31 cellular contexts compared by ENCODE assay signal in the genomic region with DNA sequence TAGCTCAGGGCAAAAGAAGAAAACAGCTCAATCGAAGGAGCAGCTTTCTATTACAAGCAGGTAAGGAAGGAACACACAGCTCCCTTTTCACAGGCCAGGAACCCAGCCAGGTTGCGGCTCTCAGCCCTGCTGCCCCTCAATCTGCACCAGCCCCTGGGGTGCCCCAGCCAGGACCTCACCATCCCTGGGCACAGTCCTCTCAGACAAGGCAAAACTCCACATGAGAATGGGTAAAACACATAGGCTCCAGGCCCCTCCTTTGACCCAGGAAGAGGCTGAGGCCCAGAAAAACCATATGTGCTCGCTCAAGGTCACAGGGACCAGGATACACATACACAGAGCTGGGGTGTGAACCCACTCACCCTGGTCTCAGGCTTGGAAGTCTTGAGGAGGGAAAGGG.
"Had no signal": no experiment of that assay in that cellular context is flagged by ENCODE, and none has a peak within 500 bp of the region (broad histone marks: within the 10 kb centered on the region; RNA-seq: fewer than 3 reads in every experiment).

No MANE protein-coding gene starts in this region.

- H3K27ac ChIP-seq: ascending aorta, body of pancreas, Peyer's patch, RWPE1, SJSA1 had no signal

- H3K36me3 Mint-ChIP-seq: activated CD8-positive, alpha-beta memory T cell treated with anti-CD3 and anti-CD28 coated beads, Interleukin-2, amount 10 ng/mL, durations not matched to agents 7 days and 5 days; activated naive CD8-positive, alpha-beta T cell; WTC11 had no signal

- DNase-seq: activated CD4-positive, alpha-beta T cell treated with anti-CD3 and anti-CD28 coated beads for 1 hour; activated CD4-positive, alpha-beta T cell treated with anti-CD3 and anti-CD28 coated beads, Interleukin-2, amount 10 ng/mL, durations not matched to agents 24 days and 14 days; activated CD4-positive, alpha-beta T cell treated with anti-CD3 and anti-CD28 coated beads, Interleukin-2, amount 50 U/mL, for 48 hours; activated CD8-positive, alpha-beta memory T cell treated with anti-CD3 and anti-CD28 coated beads, Interleukin-2, amount 10 ng/mL, durations not matched to agents 7 days and 5 days; activated gamma-delta T cell; activated naive CD4-positive, alpha-beta T cell treated with anti-CD3 and anti-CD28 coated beads for 36 hours; body of pancreas; IMR-90; Kasumi-1; KBM-7; NCI-H1092; NCI-H1417; NCI-H1694; NCI-H2029; NCI-H2107; NCI-H2171 treated with DMSO at 0.1 percent for 48 hours; NCI-H226; NCI-H526 treated with DMSO at 0.1 percent for 48 hours; NCI-H82; NK-92 treated with Interleukin-12 subunit alpha and Interleukin-12 subunit beta, amount 100 ng/mL, for 24 hours; SHP77; T-helper 9 cell had no signal

- H3K9me3 ChIP-seq: ascending aorta, body of pancreas, Peyer's patch, SJSA1 had no signal

- H3K4me3 Mint-ChIP-seq: activated CD4-positive, alpha-beta T cell treated with anti-CD3 and anti-CD28 coated beads, Interleukin-2, amount 10 ng/mL, durations not matched to agents 24 days and 14 days; activated CD8-positive, alpha-beta memory T cell treated with anti-CD3 and anti-CD28 coated beads, Interleukin-2, amount 10 ng/mL, durations not matched to agents 7 days and 5 days; activated naive CD4-positive, alpha-beta T cell treated with anti-CD3 and anti-CD28 coated beads for 36 hours; activated naive CD8-positive, alpha-beta T cell; activated T-helper 17 cell treated with anti-CD3 and anti-CD28 coated beads, Interleukin-2, amount 50 U/mL, for 72 hours; central memory CD8-positive, alpha-beta T cell; T-helper 1 cell treated with Interleukin-12 subunit alpha and Interleukin-12 subunit beta and Interleukin-4 antibody, amounts not matched to agents 30 μg/mL and 1 μg/mL, for 36 hours; WTC11 had no signal

- H3K36me3 ChIP-seq: ascending aorta, Peyer's patch, SJSA1 had no signal

- H3K27me3 Mint-ChIP-seq: activated naive CD8-positive, alpha-beta T cell; activated T-helper 17 cell treated with anti-CD3 and anti-CD28 coated beads, Interleukin-2, amount 50 U/mL, for 72 hours; central memory CD8-positive, alpha-beta T cell had no signal

- H3K4me1 ChIP-seq: body of pancreas had no signal

- H3K4me3 ChIP-seq: ascending aorta, body of pancreas, Peyer's patch, SJSA1 had no signal

- H3K27me3 ChIP-seq: ascending aorta, body of pancreas, Peyer's patch, SJSA1 had no signal

- H3K9me3 Mint-ChIP-seq: activated CD4-positive, alpha-beta T cell treated with anti-CD3 and anti-CD28 coated beads, Interleukin-2, amount 10 ng/mL, durations not matched to agents 24 days and 14 days; activated naive CD4-positive, alpha-beta T cell treated with anti-CD3 and anti-CD28 coated beads for 36 hours; activated T-helper 17 cell treated with anti-CD3 and anti-CD28 coated beads, Interleukin-2, amount 50 U/mL, for 72 hours; central memory CD8-positive, alpha-beta T cell; T-helper 1 cell treated with Interleukin-12 subunit alpha and Interleukin-12 subunit beta and Interleukin-4 antibody, amounts not matched to agents 30 μg/mL and 1 μg/mL, for 36 hours; WTC11 had no signal

- H3K4me1 Mint-ChIP-seq: activated T-helper 17 cell treated with anti-CD3 and anti-CD28 coated beads, Interleukin-2, amount 50 U/mL, for 72 hours; central memory CD8-positive, alpha-beta T cell had no signal

- H3K27ac Mint-ChIP-seq: activated CD4-positive, alpha-beta T cell treated with anti-CD3 and anti-CD28 coated beads, Interleukin-2, amount 10 ng/mL, durations not matched to agents 24 days and 14 days; activated CD8-positive, alpha-beta memory T cell treated with anti-CD3 and anti-CD28 coated beads, Interleukin-2, amount 10 ng/mL, durations not matched to agents 7 days and 5 days; activated naive CD4-positive, alpha-beta T cell treated with anti-CD3 and anti-CD28 coated beads for 36 hours; activated naive CD8-positive, alpha-beta T cell; activated T-helper 17 cell treated with anti-CD3 and anti-CD28 coated beads, Interleukin-2, amount 50 U/mL, for 72 hours; T-helper 1 cell treated with Interleukin-12 subunit alpha and Interleukin-12 subunit beta and Interleukin-4 antibody, amounts not matched to agents 30 μg/mL and 1 μg/mL, for 36 hours; WTC11 had no signal

- ATAC-seq: activated CD8-positive, alpha-beta memory T cell treated with anti-CD3 and anti-CD28 coated beads, Interleukin-2, amount 10 ng/mL, durations not matched to agents 7 days and 5 days; activated T-helper 17 cell treated with anti-CD3 and anti-CD28 coated beads, Interleukin-2, amount 50 U/mL, for 72 hours; body of pancreas; WTC11 had no signal
